Comparison of ENCODE assay signal across 15 cellular contexts in the genomic region with DNA sequence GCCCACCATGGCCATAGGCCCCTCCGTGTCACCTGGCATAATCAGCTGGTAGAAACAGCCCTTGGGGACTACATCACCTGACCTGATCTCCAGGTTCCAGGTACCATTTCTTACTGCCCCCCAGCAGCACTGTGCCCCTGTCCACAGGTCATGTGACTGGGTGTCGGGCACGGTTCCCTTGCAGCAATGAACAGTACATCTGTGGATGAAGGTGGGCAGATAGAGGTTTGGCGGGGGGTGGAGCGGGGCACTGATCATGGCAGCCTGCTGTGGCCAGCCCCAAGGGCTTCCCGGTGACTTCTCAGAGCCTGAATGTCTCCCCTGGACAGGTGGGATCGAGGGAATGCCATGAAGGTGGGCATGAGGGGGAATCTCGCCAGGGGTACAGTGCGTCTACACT. TPM values are rescaled to one million over a fixed set of nuclear protein-coding genes. Genes with fewer than 3 reads are reported as not detected.
DNase-seq lines count a peak whose midpoint lies in the region; ATAC-seq and TF ChIP-seq lines count a peak whose summit lies in the region.
"Had no signal": no experiment of that assay in that cellular context is flagged by ENCODE, and none has a peak within 500 bp of the region (broad histone marks: within the 10 kb centered on the region; RNA-seq: fewer than 3 reads in every experiment).

No MANE protein-coding gene starts in this region.

- intact Hi-C loops in CD4-positive, alpha-beta T cell (cut with DNase I, micrococcal nuclease): no loop called here

- H3K27ac ChIP-seq in CD4-positive, alpha-beta T cell (ENCODE audit: low read depth, low read length): no peak overlapping the region

- H3K9me3 ChIP-seq in CD4-positive, alpha-beta T cell (ENCODE audit: control insufficient read depth, low read length): no peaks in the 10 kb centered on the region
- H3K9me3 ChIP-seq: HAP-1 had no signal

- H3K27me3 ChIP-seq in CD4-positive, alpha-beta T cell (ENCODE audit: control insufficient read depth, insufficient read depth, low read length): no peaks in the 10 kb centered on the region

- CTCF ChIA-PET in CD4-positive, alpha-beta T cell (lab: Charles Lee): no interaction called here

- POLR2A ChIA-PET in CD4-positive, alpha-beta T cell (lab: Charles Lee): no interaction called here

- peak overlapping the region in 1 of 2 donors; percentile 80 for H3K27ac Mint-ChIP-seq in stimulated activated naive CD8-positive, alpha-beta T cell treated with anti-CD3 and anti-CD28 coated beads, Interleukin-15, amount 100 ng/mL, for 72 hours
- peak overlapping the region; percentile 67 for H3K27ac Mint-ChIP-seq in neural crest cell (ENCODE audit: unreplicated experiment)
- H3K27ac Mint-ChIP-seq in CD4-positive, alpha-beta T cell: no peak overlapping the region
- H3K27ac Mint-ChIP-seq: B cell, GM23338 had no signal

- H3K4me1 Mint-ChIP-seq in stimulated activated naive CD8-positive, alpha-beta T cell treated with anti-CD3 and anti-CD28 coated beads, Interleukin-15, amount 100 ng/mL, for 72 hours: peaks cover 13% of the 10 kb centered on the region
- peaks cover 4% of the 10 kb centered on the region for H3K4me1 Mint-ChIP-seq in neural crest cell
- H3K4me1 Mint-ChIP-seq in CD4-positive, alpha-beta T cell (ENCODE audit: low read depth): no peaks in the 10 kb centered on the region
- H3K4me1 Mint-ChIP-seq: B cell had no signal

- H3K36me3 Mint-ChIP-seq in neural crest cell (ENCODE audit: low read depth): peaks cover 3% of the 10 kb centered on the region
- H3K36me3 Mint-ChIP-seq in CD4-positive, alpha-beta T cell (ENCODE audit: low read depth): peaks cover 14% of the 10 kb centered on the region

- ATAC-seq in stimulated activated naive CD8-positive, alpha-beta T cell treated with anti-CD3 and anti-CD28 coated beads, Interleukin-15, amount 100 ng/mL, for 72 hours: peak; percentile 26
- no peak for ATAC-seq in stimulated activated naive CD8-positive, alpha-beta T cell treated with anti-CD3 and anti-CD28 coated beads, Interleukin-15, Interleukin-2, amounts not matched to agents 100 U/mL and 50 U/mL, for 24 hours
- ATAC-seq in HG03108 (IDR thresholded peaks at IDR 0.05; ENCODE audit: unreplicated experiment): no peak
- ATAC-seq in CD4-positive, alpha-beta T cell (ENCODE audit: poor library complexity): no peak

- no peak for TF ChIP-seq EP300 in Ishikawa (IDR thresholded peaks at IDR 0.05; ENCODE audit: borderline replicate concordance)

- H3K9me3 Mint-ChIP-seq in stimulated activated naive CD8-positive, alpha-beta T cell treated with anti-CD3 and anti-CD28 coated beads, Interleukin-15, amount 100 ng/mL, for 72 hours: no peaks in the 10 kb centered on the region
- no peaks in the 10 kb centered on the region for H3K9me3 Mint-ChIP-seq in neural crest cell
- H3K9me3 Mint-ChIP-seq in CD4-positive, alpha-beta T cell: no peaks in the 10 kb centered on the region
- H3K9me3 Mint-ChIP-seq: GM23338 had no signal

- no peak for TF ChIP-seq CTCF in neural crest cell (conservative IDR thresholded peaks at IDR 0.05)
- TF ChIP-seq CTCF in CD4-positive, alpha-beta T cell (IDR thresholded peaks at IDR 0.05): no peak

- TF ChIP-seq RAD21 in Ishikawa (IDR thresholded peaks at IDR 0.05; ENCODE audit: low read depth): no peak

- H3K4me3 Mint-ChIP-seq in stimulated activated naive CD8-positive, alpha-beta T cell treated with anti-CD3 and anti-CD28 coated beads, Interleukin-15, amount 100 ng/mL, for 72 hours: no peak overlapping the region
- no peak overlapping the region for H3K4me3 Mint-ChIP-seq in neural crest cell
- H3K4me3 Mint-ChIP-seq in CD4-positive, alpha-beta T cell: no peak overlapping the region
- H3K4me3 Mint-ChIP-seq: B cell, GM23338 had no signal

- no peak for DNase-seq in stimulated activated naive CD8-positive, alpha-beta T cell treated with anti-CD3 and anti-CD28 coated beads, Interleukin-15, amount 100 ng/mL, for 72 hours
- no peak for DNase-seq in stimulated activated naive CD8-positive, alpha-beta T cell treated with anti-CD3 and anti-CD28 coated beads, Interleukin-15, Interleukin-2, amounts not matched to agents 100 U/mL and 50 U/mL, for 24 hours
- DNase-seq in neural crest cell (ENCODE audit: low read depth, low spot score) (no peak), NCI-H2227 (lab: John Stamatoyannopoulos, UW; ENCODE audit: unreplicated experiment) (no peak)
- no peak for DNase-seq in CD4-positive, alpha-beta T cell
- DNase-seq: ACHN, Calu3, DMS79 treated with DMSO at 0.1 percent for 48 hours, EL, Karpas-422 had no signal

- no peaks in the 10 kb centered on the region for H3K27me3 Mint-ChIP-seq in stimulated activated naive CD8-positive, alpha-beta T cell treated with anti-CD3 and anti-CD28 coated beads, Interleukin-15, amount 100 ng/mL, for 72 hours
- H3K27me3 Mint-ChIP-seq in neural crest cell (ENCODE audit: low read depth): no peaks in the 10 kb centered on the region
- H3K27me3 Mint-ChIP-seq in CD4-positive, alpha-beta T cell: no peaks in the 10 kb centered on the region
- H3K27me3 Mint-ChIP-seq: B cell had no signal

TF ChIP-seq in Ishikawa, 13 proteins besides CTCF, POLR2A, EP300 and RAD21:
- no peak for TF ChIP-seq NFIC (IDR thresholded peaks at IDR 0.05)
- TF ChIP-seq ZBTB7A (IDR thresholded peaks at IDR 0.05; ENCODE audit: low read depth): no peak
- TF ChIP-seq, protein P1, sequence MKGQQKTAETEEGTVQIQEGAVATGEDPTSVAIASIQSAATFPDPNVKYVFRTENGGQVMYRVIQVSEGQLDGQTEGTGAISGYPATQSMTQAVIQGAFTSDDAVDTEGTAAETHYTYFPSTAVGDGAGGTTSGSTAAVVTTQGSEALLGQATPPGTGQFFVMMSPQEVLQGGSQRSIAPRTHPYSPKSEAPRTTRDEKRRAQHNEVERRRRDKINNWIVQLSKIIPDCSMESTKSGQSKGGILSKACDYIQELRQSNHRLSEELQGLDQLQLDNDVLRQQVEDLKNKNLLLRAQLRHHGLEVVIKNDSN (IDR thresholded peaks at IDR 0.05): 0 out of 2 replicates have a peak, but pooled peaks have one; percentile 42
- TF ChIP-seq, protein P2, sequence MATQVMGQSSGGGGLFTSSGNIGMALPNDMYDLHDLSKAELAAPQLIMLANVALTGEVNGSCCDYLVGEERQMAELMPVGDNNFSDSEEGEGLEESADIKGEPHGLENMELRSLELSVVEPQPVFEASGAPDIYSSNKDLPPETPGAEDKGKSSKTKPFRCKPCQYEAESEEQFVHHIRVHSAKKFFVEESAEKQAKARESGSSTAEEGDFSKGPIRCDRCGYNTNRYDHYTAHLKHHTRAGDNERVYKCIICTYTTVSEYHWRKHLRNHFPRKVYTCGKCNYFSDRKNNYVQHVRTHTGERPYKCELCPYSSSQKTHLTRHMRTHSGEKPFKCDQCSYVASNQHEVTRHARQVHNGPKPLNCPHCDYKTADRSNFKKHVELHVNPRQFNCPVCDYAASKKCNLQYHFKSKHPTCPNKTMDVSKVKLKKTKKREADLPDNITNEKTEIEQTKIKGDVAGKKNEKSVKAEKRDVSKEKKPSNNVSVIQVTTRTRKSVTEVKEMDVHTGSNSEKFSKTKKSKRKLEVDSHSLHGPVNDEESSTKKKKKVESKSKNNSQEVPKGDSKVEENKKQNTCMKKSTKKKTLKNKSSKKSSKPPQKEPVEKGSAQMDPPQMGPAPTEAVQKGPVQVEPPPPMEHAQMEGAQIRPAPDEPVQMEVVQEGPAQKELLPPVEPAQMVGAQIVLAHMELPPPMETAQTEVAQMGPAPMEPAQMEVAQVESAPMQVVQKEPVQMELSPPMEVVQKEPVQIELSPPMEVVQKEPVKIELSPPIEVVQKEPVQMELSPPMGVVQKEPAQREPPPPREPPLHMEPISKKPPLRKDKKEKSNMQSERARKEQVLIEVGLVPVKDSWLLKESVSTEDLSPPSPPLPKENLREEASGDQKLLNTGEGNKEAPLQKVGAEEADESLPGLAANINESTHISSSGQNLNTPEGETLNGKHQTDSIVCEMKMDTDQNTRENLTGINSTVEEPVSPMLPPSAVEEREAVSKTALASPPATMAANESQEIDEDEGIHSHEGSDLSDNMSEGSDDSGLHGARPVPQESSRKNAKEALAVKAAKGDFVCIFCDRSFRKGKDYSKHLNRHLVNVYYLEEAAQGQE (IDR thresholded peaks at IDR 0.05; ENCODE audit: low read depth): no peak
- TF ChIP-seq YY1 (IDR thresholded peaks at IDR 0.05; ENCODE audit: low read depth): no peak
- no peak for TF ChIP-seq FOXM1 (IDR thresholded peaks at IDR 0.05; ENCODE audit: borderline replicate concordance, low read depth)

RNA-seq across cellular contexts. Expression of a gene that starts 37.8 kb away (rescaled TPM):
- total RNA-seq in neural crest cell: 20.1 and 24.7 TPM in 2 replicates
- total RNA-seq in CD4-positive, alpha-beta T cell: 10 to 100 TPM; 25.6 to 29.2 TPM

RNA-seq across cellular contexts. Expression of a gene that starts 37.8 kb away (rescaled TPM):
- 16.6 and 24.6 TPM in 2 replicates for total RNA-seq in neural crest cell
- 1 to 10 TPM; 4.9 to 6.1 TPM for total RNA-seq in CD4-positive, alpha-beta T cell
